9 cellular contexts compared by ENCODE assay signal in the genomic region with DNA sequence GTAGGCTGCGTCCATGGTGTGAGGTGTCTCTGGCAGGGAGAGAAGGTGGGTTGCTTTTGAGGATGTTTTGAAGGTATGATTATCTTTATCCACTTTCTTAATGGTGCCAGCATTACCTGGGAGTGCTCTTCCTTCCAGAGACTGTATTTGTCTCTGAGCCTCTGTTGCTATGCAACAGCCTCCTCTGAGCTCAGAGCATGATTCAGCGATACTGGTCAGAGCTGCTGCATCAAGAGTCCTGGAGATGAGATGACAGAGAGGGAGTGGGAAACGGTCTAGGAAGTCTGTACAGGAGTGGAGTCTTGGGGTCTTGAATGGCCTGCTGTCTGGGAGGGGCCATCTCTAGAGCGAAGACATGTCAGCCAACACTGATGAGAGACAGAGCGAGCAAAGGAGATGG.
A peak's percentile ranks its signal among the peaks of the same experiment; 100 is the strongest.
DNase-seq lines count a peak whose midpoint lies in the region; ATAC-seq and TF ChIP-seq lines count a peak whose summit lies in the region.
"Had no signal": no experiment of that assay in that cellular context is flagged by ENCODE, and none has a peak within 500 bp of the region (broad histone marks: within the 10 kb centered on the region; RNA-seq: fewer than 3 reads in every experiment).

No MANE protein-coding gene starts in this region.

- 99% methylated on average over 5 of the region's 5 CpGs; no CpG with 5 or more reads in 1 of the 2 experiments for WGBS in endodermal cell (ENCODE audit: insufficient coverage in 1 of 2, insufficient read length in 1 of 2), 2 experiments

- H3K36me3 ChIP-seq in endodermal cell (ENCODE audit: control insufficient read depth, insufficient read depth, low read length): no peaks in the 10 kb centered on the region

- peak overlapping the region; percentile 93 for H3K27ac Mint-ChIP-seq in endodermal cell

- H3K36me3 Mint-ChIP-seq in endodermal cell (ENCODE audit: low read depth): peaks cover 15% of the 10 kb centered on the region

- H3K27me3 Mint-ChIP-seq in endodermal cell (ENCODE audit: insufficient read depth): no peaks in the 10 kb centered on the region

- H3K4me1 Mint-ChIP-seq in endodermal cell: peaks cover 4% of the 10 kb centered on the region

- H3K4me3 Mint-ChIP-seq in endodermal cell: no peak overlapping the region

- no peaks in the 10 kb centered on the region for H3K4me1 ChIP-seq in endodermal cell (ENCODE audit: control insufficient read depth, insufficient read depth, low read length)

- H3K4me3 ChIP-seq in endodermal cell (ENCODE audit: low read length) (no peak overlapping the region), coronary artery (no peak overlapping the region)

- H3K9me3 Mint-ChIP-seq in endodermal cell: peaks cover 28% of the 10 kb centered on the region

- no peaks in the 10 kb centered on the region for H3K27me3 ChIP-seq in endodermal cell (ENCODE audit: control insufficient read depth, insufficient read depth, low read length, poor library complexity, severe bottlenecking)

- no peaks in the 10 kb centered on the region for H3K9me3 ChIP-seq in endodermal cell (ENCODE audit: control insufficient read depth, low read length)

- peak; percentile 32 for ATAC-seq in omental fat pad (ENCODE audit: low FRiP score)
- no peak for ATAC-seq in HG03175 (IDR thresholded peaks at IDR 0.05; ENCODE audit: unreplicated experiment)
- ATAC-seq in HG03095 (IDR thresholded peaks at IDR 0.05; ENCODE audit: unreplicated experiment): no peak

- H3K27ac ChIP-seq in endodermal cell (ENCODE audit: low read depth, low read length) (no peak overlapping the region), coronary artery (no peak overlapping the region)

- TF ChIP-seq CTCF in endodermal cell (conservative IDR thresholded peaks at IDR 0.05) (no peak), omental fat pad (IDR thresholded peaks at IDR 0.05) (no peak), coronary artery (IDR thresholded peaks at IDR 0.05) (no peak)

- DNase-seq in ELR (ENCODE audit: low read depth) (peak; percentile 73), NCI-H2227 (lab: John Stamatoyannopoulos, UW; ENCODE audit: unreplicated experiment) (peak; percentile 80), endodermal cell (peak; percentile 56), omental fat pad (ENCODE audit: low spot score) (no peak), coronary artery (ENCODE audit: low spot score) (no peak), retina (no peak)
- DNase-seq: stimulated activated naive CD4-positive, alpha-beta T cell had no signal

- H3K9ac ChIP-seq in endodermal cell (ENCODE audit: extremely low read depth, low read length, poor library complexity, severe bottlenecking): no peak overlapping the region

Comparison
In these comparisons a context has a peak if more than half of its experiments do, and no peak if none do; other contexts are left out.
1. DNase-seq: peak in ELR (single experiment), NCI-H2227 (single experiment) and endodermal cell (single experiment); none in omental fat pad (single experiment), coronary artery (single experiment) and retina (single experiment).